8 cellular contexts compared by ENCODE assay signal in genomic region chr20:19784511-19785172, GRCh38. TPM values are rescaled to one million over a fixed set of nuclear protein-coding genes. Genes with fewer than 3 reads are reported as not detected.
DNase-seq lines count a peak whose midpoint lies in the region; ATAC-seq and TF ChIP-seq lines count a peak whose summit lies in the region.

No MANE protein-coding gene starts in this region.

- peaks cover 8% of the 10 kb centered on the region for H3K9me3 Mint-ChIP-seq in endodermal cell

- H3K79me2 ChIP-seq in SK-N-SH (ENCODE audit: insufficient read depth) = peaks cover 7% of the 10 kb centered on the region; the same call in 1 of the 2 replicates

- no peak overlapping the region for H3K23ac ChIP-seq in mesenchymal stem cell (ENCODE audit: low read length in 2 of 2)

- H3K79me1 ChIP-seq in mesenchymal stem cell (replicated peaks; ENCODE audit: low read length, poor library complexity, severe bottlenecking) = peaks cover 25% of the 10 kb centered on the region

- H3K4me3 ChIP-seq in AG04450 (ENCODE audit: low read depth, low read length) (peak overlapping the region; percentile 34), GM12865 (ENCODE audit: low read depth, low read length) (no peak overlapping the region), SK-N-SH (ENCODE audit: low read depth in 2 of 2, low read length in 1 of 2) (peak overlapping the region in 1 of 2 experiments; percentile 33; a peak in 2 of 4 replicates), endodermal cell (ENCODE audit: low read length) (no peak overlapping the region), mesenchymal stem cell (ENCODE audit: insufficient read depth in 1 of 2, low read depth in 1 of 2, low read length in 2 of 2) (no peak overlapping the region), testis (no peak overlapping the region)

- 3% methylated on average over 11 of the region's 11 CpGs for WGBS in SK-N-SH (ENCODE audit: low lambda C conversion rate)
- 45 to 100% methylated on average over 1 to 11 of the region's 11 CpGs for WGBS in endodermal cell (ENCODE audit: insufficient coverage in 1 of 2, insufficient read length in 1 of 2), 2 experiments
- 8% methylated on average over 10 of the region's 11 CpGs for WGBS in mesenchymal stem cell
- 14 to 19% methylated on average over 11 of the region's 11 CpGs for WGBS in testis, 2 donors

- H3K27ac ChIP-seq in AG04450 (ENCODE audit: low read depth, low read length) = peak overlapping the region; percentile 93
- H3K27ac ChIP-seq in SK-N-SH (ENCODE audit: low read depth in 2 of 2, low read length in 1 of 2) = peak overlapping the region; percentile 50 to 92
- H3K27ac ChIP-seq in endodermal cell (ENCODE audit: low read depth, low read length) = peak overlapping the region; percentile 64
- peak overlapping the region; percentile 97 for H3K27ac ChIP-seq in mesenchymal stem cell (ENCODE audit: low read length, poor library complexity, severe bottlenecking)
- peak overlapping the region in 1 of 2 donors; percentile 19 for H3K27ac ChIP-seq in testis

- peak overlapping the region; percentile 81 for H3K4me2 ChIP-seq in SK-N-SH
- no peak overlapping the region for H3K4me2 ChIP-seq in mesenchymal stem cell (ENCODE audit: low read length, poor library complexity, severe bottlenecking)

- H4K20me1 ChIP-seq in SK-N-SH (ENCODE audit: insufficient read depth) = no peaks in the 10 kb centered on the region

- H3K4me1 Mint-ChIP-seq in endodermal cell = peaks cover 21% of the 10 kb centered on the region

- POLR2A ChIA-PET in AG04450 (lab: Yijun Ruan, JAX) (interaction anchor here (1.0 to 3.3 kb wide), 7 partner anchors 31 to 209 kb away, joined by 3 to 28 read pairs (median 6); no protein-coding TSS in a partner anchor), SK-N-SH (lab: Yijun Ruan, JAX) (no interaction called here)

- peak overlapping the region in 1 of 2 experiments; percentile 78 for H3K14ac ChIP-seq in mesenchymal stem cell (ENCODE audit: low read length in 2 of 2)

- H3K9ac ChIP-seq in SK-N-SH (peak overlapping the region; percentile 63; the same call in 1 of the 2 replicates), endodermal cell (ENCODE audit: extremely low read depth, low read length, poor library complexity, severe bottlenecking) (no peak overlapping the region), mesenchymal stem cell (ENCODE audit: low read length) (peak overlapping the region; percentile 71)

- H3F3A ChIP-seq in SK-N-SH (replicated peaks; ENCODE audit: insufficient read depth) = peaks cover 18% of the 10 kb centered on the region

- H3K9me3 ChIP-seq in AG04450 (ENCODE audit: control insufficient read depth, insufficient read depth, low read length) = no peaks in the 10 kb centered on the region
- peaks cover 8% of the 10 kb centered on the region; the same call in 1 of the 2 replicates for H3K9me3 ChIP-seq in SK-N-SH
- peaks cover 12% of the 10 kb centered on the region for H3K9me3 ChIP-seq in endodermal cell (ENCODE audit: control insufficient read depth, low read length)
- H3K9me3 ChIP-seq in mesenchymal stem cell (ENCODE audit: control insufficient read depth, low read length) = peaks cover 6% of the 10 kb centered on the region
- H3K9me3 ChIP-seq in testis = no peaks in the 10 kb centered on the region

- CTCF ChIA-PET in AG04450 (lab: Charles Lee) (interaction anchor here (0.6 to 3.9 kb wide), 38 partner anchors 9 to 249 kb away, joined by 3 to 27 read pairs (median 4); partner anchors contain the start of gene NAA20), SK-N-SH (lab: Yijun Ruan, JAX) (interaction anchor here (0.6 to 3.2 kb wide), 28 partner anchors 9 to 242 kb away, joined by 3 to 26 read pairs (median 4); partner anchors contain the start of gene NAA20)

- H3K4ac ChIP-seq in mesenchymal stem cell (ENCODE audit: low read depth in 1 of 2, low read length in 2 of 2) = peak overlapping the region in 1 of 2 experiments; percentile 77

- H3K9me2 ChIP-seq in SK-N-SH = no peaks in the 10 kb centered on the region

- no peak for TF ChIP-seq POLR2A in testis (IDR thresholded peaks at IDR 0.05)

- H3K36me3 ChIP-seq in SK-N-SH (replicated peaks in 1 of 2; ENCODE audit: control insufficient read depth in 1 of 2, insufficient read depth in 2 of 2, low read length in 1 of 2) (peaks cover 0 to 14% of the 10 kb centered on the region in 2 experiments), endodermal cell (ENCODE audit: control insufficient read depth, insufficient read depth, low read length) (no peaks in the 10 kb centered on the region), mesenchymal stem cell (ENCODE audit: control insufficient read depth in 1 of 2, insufficient read depth in 2 of 2, low read depth in 1 of 2, low read length in 2 of 2) (no peaks in the 10 kb centered on the region), testis (ENCODE audit: low read depth, missing control alignments) (no peaks in the 10 kb centered on the region)

- H2BK15ac ChIP-seq in mesenchymal stem cell (ENCODE audit: low read depth, poor library complexity, severe bottlenecking) = no peak overlapping the region

- TF ChIP-seq CTCF in AG04450 (IDR thresholded peaks at IDR 0.05; ENCODE audit: low read depth, low read length) (peak; percentile 77), GM12865 (IDR thresholded peaks at IDR 0.05; ENCODE audit: insufficient read depth, low read depth, low read length, missing control alignments) (peak; percentile 53), SK-N-SH (IDR thresholded peaks at IDR 0.05) (peak; percentile 84), endodermal cell (conservative IDR thresholded peaks at IDR 0.05) (peak; percentile 84), testis (IDR thresholded peaks at IDR 0.05) (peak; percentile 72 to 83 (median 79))

- peak; percentile 95 for TF ChIP-seq RAD21 in SK-N-SH (IDR thresholded peaks at IDR 0.05; ENCODE audit: low read length)

- H3K36me3 Mint-ChIP-seq in endodermal cell (ENCODE audit: low read depth) = peaks cover 3% of the 10 kb centered on the region

- peak overlapping the region in 1 of 2 experiments; percentile 59 for H2BK12ac ChIP-seq in mesenchymal stem cell (ENCODE audit: low read length in 2 of 2)

- peak overlapping the region; percentile 9 for H4K8ac ChIP-seq in mesenchymal stem cell (ENCODE audit: low read length)

- ATAC-seq in GM18520 (IDR thresholded peaks at IDR 0.05; ENCODE audit: unreplicated experiment) = no peak

- intact Hi-C loops in testis (cut with DNase I; ENCODE audit: low total_unique reads) = loop anchor here (10.0 kb wide), 1 partner anchor 210 kb away; no protein-coding TSS in a partner anchor

- H2AK5ac ChIP-seq in mesenchymal stem cell (ENCODE audit: low read length, severe bottlenecking) = peak overlapping the region; percentile 10

- no peak for TF ChIP-seq EP300 in SK-N-SH (IDR thresholded peaks at IDR 0.05; ENCODE audit: borderline replicate concordance in 1 of 2, low read depth in 1 of 2, low read length in 1 of 2)

- H3K27me3 ChIP-seq in AG04450 (ENCODE audit: control insufficient read depth, insufficient read depth, low read length) (no peaks in the 10 kb centered on the region), SK-N-SH (ENCODE audit: insufficient read depth) (no peaks in the 10 kb centered on the region), endodermal cell (ENCODE audit: control insufficient read depth, insufficient read depth, low read length, poor library complexity, severe bottlenecking) (no peaks in the 10 kb centered on the region), mesenchymal stem cell (ENCODE audit: control insufficient read depth in 1 of 2, insufficient read depth in 1 of 2, low read length in 2 of 2) (no peaks in the 10 kb centered on the region), testis (no peaks in the 10 kb centered on the region)

- no peak overlapping the region for H3K4me3 Mint-ChIP-seq in endodermal cell

- H4K91ac ChIP-seq in mesenchymal stem cell (ENCODE audit: low read length) = peak overlapping the region; percentile 20

- H2BK120ac ChIP-seq in mesenchymal stem cell (ENCODE audit: low read depth, low read length) = peak overlapping the region; percentile 66

- DNase-seq in AG04450 (ENCODE audit: low read depth, low spot score) (peak; percentile 76), GM12865 (ENCODE audit: low read depth) (peak; percentile 67), NCI-H1105 (lab: John Stamatoyannopoulos, UW) (peak; percentile 77), SK-N-SH (peak; percentile 69), endodermal cell (peak; percentile 70), mesenchymal stem cell (peak; percentile 90), testis (peak; percentile 72)

- peak overlapping the region; percentile 30 for H2AFZ ChIP-seq in SK-N-SH (ENCODE audit: low read depth)
- no peak overlapping the region for H2AFZ ChIP-seq in mesenchymal stem cell (ENCODE audit: low read depth, low read length)

- H3K4me1 ChIP-seq in SK-N-SH (ENCODE audit: control insufficient read depth in 1 of 2, insufficient read depth in 2 of 2, low read depth in 1 of 2, low read length in 1 of 2) (peaks cover 18 to 25% of the 10 kb centered on the region in 2 experiments), endodermal cell (ENCODE audit: control insufficient read depth, insufficient read depth, low read length) (peaks cover 2% of the 10 kb centered on the region), mesenchymal stem cell (ENCODE audit: control insufficient read depth, insufficient read depth, low read depth, low read length) (peaks cover 21% of the 10 kb centered on the region), testis (peaks cover 10% of the 10 kb centered on the region)

- peak overlapping the region; percentile 40 to 81 for H3K18ac ChIP-seq in mesenchymal stem cell (ENCODE audit: low read depth in 1 of 2, low read length in 2 of 2)

- H3K27me3 Mint-ChIP-seq in endodermal cell (ENCODE audit: insufficient read depth) = no peaks in the 10 kb centered on the region

- peak overlapping the region; percentile 33 for H2BK5ac ChIP-seq in mesenchymal stem cell (ENCODE audit: low read depth, low read length, poor library complexity, severe bottlenecking)

- H3K27ac Mint-ChIP-seq in endodermal cell = no peak overlapping the region

TF ChIP-seq in SK-N-SH, 30 proteins besides CTCF, POLR2A, EP300 and RAD21 (continues in another document):
- TF ChIP-seq CHD2 (IDR thresholded peaks at IDR 0.05; ENCODE audit: low read length, partially characterized antibody) (peak; percentile 29), SIN3A (IDR thresholded peaks at IDR 0.05; ENCODE audit: borderline replicate concordance, low read depth, low read length) (no peak), TCF12 (IDR thresholded peaks at IDR 0.05) (peak; percentile 13; the same call in 1 of the 2 replicates)

RNA-seq across cellular contexts. Expression of gene RIN2, which starts 26.6 kb away (rescaled TPM):
- polyA plus RNA-seq in AG04450 (2011; rRNA removed) (56.0 and 60.8 TPM in 2 replicates), SK-N-SH (2012; rRNA removed) (6.3 and 6.8 TPM in 2 replicates), testis (ENCODE audit: insufficient read depth, low read depth, low replicate concordance) (9.1 TPM)
- 187 and 211 TPM in 2 replicates for polyA minus RNA-seq in AG04450 (2011; rRNA and poly(A)+ RNA removed)
- 4.6 and 6.0 TPM in 2 replicates for polyA plus RNA-seq in SK-N-SH (2012; cell fraction: cytosol; rRNA removed)
- polyA plus RNA-seq in SK-N-SH (2012; cell fraction: nucleus; rRNA removed) = 8.6 and 11.2 TPM in 2 replicates
- total RNA-seq in endodermal cell (10 to 100 TPM; 17.0 to 19.6 TPM), testis (10 to 100 TPM; 16.0 to 29.2 TPM)
- 15.3 TPM for polyA plus RNA-seq in endodermal cell (2013, experiment 1 of 2)
- polyA plus RNA-seq in endodermal cell (2013, experiment 2 of 2) = 15.4 TPM
- polyA plus RNA-seq in mesenchymal stem cell (2013, experiment 1 of 2) = 44.5 TPM
- polyA plus RNA-seq in mesenchymal stem cell (2013, experiment 2 of 2) = 41.0 TPM
